Comparison of ENCODE assay signal across 22 cellular contexts in the genomic region with DNA sequence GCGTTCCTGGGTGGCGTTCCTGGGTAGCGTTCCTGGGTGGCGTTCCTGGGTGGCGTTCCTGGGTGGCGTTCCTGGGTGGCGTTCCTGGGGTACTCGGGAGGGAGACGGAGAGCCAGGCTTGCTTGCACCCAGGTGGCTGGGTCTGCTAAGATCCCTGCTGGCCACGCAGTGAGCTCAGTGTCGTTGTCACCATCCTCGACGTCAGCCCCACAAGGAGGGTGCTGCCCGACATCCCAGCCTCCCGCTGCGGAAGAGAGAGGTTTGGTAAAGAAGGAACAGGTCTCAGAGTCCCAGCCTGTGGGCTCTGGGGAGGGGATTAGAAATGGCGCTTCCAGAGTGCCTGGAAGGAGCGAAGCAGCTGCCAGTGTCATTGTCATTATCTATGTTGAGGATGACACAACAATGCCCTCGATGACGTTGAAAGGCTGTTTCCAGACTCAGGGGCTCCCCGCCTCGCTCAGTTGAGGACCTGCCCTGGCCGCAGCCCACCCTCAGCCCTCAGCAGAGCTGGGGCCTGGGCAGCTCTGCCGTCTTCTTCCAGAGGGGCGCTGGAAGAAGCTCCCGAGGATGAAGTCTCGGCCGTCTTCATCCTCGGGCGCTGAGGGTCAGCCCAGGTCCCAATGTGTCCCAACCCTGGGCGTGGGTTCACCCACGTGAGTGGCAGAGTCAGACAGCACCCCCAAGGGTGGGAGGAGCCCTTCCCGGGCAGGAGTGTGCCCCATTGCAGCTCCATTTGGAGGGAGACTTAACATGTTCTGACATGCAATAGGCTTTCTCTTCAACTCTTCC.
A peak's percentile ranks its signal among the peaks of the same experiment; 100 is the strongest.
DNase-seq lines count a peak whose midpoint lies in the region; ATAC-seq, FAIRE-seq and TF ChIP-seq lines count a peak whose summit lies in the region.
"Had no signal": no experiment of that assay in that cellular context is flagged by ENCODE, and none has a peak within 500 bp of the region (broad histone marks: within the 10 kb centered on the region; RNA-seq: fewer than 3 reads in every experiment).

No MANE protein-coding gene starts in this region.

- no peak overlapping the region for H3K9ac ChIP-seq in HepG2 (ENCODE audit: insufficient read depth, low read depth, low read length)

- CTCF ChIA-PET in HepG2 (lab: Yijun Ruan, JAX; ENCODE audit: low intra/inter-chr PET ratio, low total read pairs), result no interaction called here

- TF ChIP-seq POLR2A in right lobe of liver (IDR thresholded peaks at IDR 0.05) (no peak), HepG2 (IDR thresholded peaks at IDR 0.05; ENCODE audit: insufficient read depth in 1 of 2, low read depth in 2 of 2, low read length in 2 of 2) (no peak), spleen (IDR thresholded peaks at IDR 0.05) (no peak)

- H3K79me2 ChIP-seq in HepG2 (ENCODE audit: insufficient read depth, low read length), result no peaks in the 10 kb centered on the region

- TF ChIP-seq RAD21 in HepG2 (CRISPR knock-in tag; IDR thresholded peaks at IDR 0.05), result no peak

- H3K4me2 ChIP-seq in HepG2 (ENCODE audit: low read depth, low read length), result no peak overlapping the region
- H3K4me2 ChIP-seq: PC-9 had no signal

- no peak overlapping the region for H3K4me3 ChIP-seq in right lobe of liver
- H3K4me3 ChIP-seq in HepG2 (replicated peaks in 1 of 3; ENCODE audit: insufficient read depth in 1 of 3, low read depth in 2 of 3, low read length in 3 of 3), result no peak overlapping the region
- no peak overlapping the region for H3K4me3 ChIP-seq in spleen
- H3K4me3 ChIP-seq in WERI-Rb-1 (ENCODE audit: low read depth, low read length), result no peak overlapping the region
- H3K4me3 ChIP-seq: HAP-1, PC-9 had no signal

- TF ChIP-seq EP300 in HepG2 (IDR thresholded peaks at IDR 0.05; ENCODE audit: low read depth in 2 of 2, low read length in 2 of 2) (no peak), HepG2 (CRISPR knock-in tag; IDR thresholded peaks at IDR 0.05; ENCODE audit: borderline replicate concordance) (no peak)

- H3K27ac ChIP-seq in right lobe of liver (no peak overlapping the region), HepG2 (ENCODE audit: extremely low read length, insufficient read depth, low read length) (no peak overlapping the region), spleen (no peak overlapping the region), WERI-Rb-1 (no peak overlapping the region)
- H3K27ac ChIP-seq: PC-9 had no signal

- H2AFZ ChIP-seq in HepG2 (ENCODE audit: low read length), result no peak overlapping the region
- H2AFZ ChIP-seq: PC-9 had no signal

- DNase-seq in right lobe of liver, result peak in 2 of 3 donors; percentile 10 to 28
- DNase-seq in HepG2 (ENCODE audit: low spot score), result no peak
- peak; percentile 73 for DNase-seq in mesenteric fat pad (ENCODE audit: low spot score)
- DNase-seq in spleen, result peak; percentile 57
- DNase-seq in WERI-Rb-1, result no peak
- no peak for DNase-seq in stimulated activated CD4-positive, alpha-beta T cell treated with anti-CD3 and anti-CD28 coated beads, Interleukin-4, amount 100 ng/mL, for 24 hours
- DNase-seq: ACHN; CD8-positive, alpha-beta T cell; DMS79 treated with DMSO at 0.1 percent for 48 hours; GDM1; MV-4-11; NCI-H146; NCI-H2107; NCI-H345; NCI-H526 treated with DMSO at 0.1 percent for 48 hours; PC-9; Right ventricle myocardium superior had no signal

- intact Hi-C loops in right lobe of liver (cut with DNase I), result no loop called here
- intact Hi-C loops in HepG2 (cut with micrococcal nuclease; ENCODE audit: unreplicated experiment), result no loop called here
- intact Hi-C loops in spleen (cut with DNase I; ENCODE audit: low total_unique reads), result no loop called here

- H3K4me1 ChIP-seq in right lobe of liver (no peaks in the 10 kb centered on the region), HepG2 (ENCODE audit: insufficient read depth, low read length) (no peaks in the 10 kb centered on the region), spleen (no peaks in the 10 kb centered on the region)
- H3K4me1 ChIP-seq: HAP-1 had no signal

- no TSS peak for BruUV-seq in HepG2 (replicated peaks; lab: Mats Ljungman, UMichigan)

- H3K27me3 ChIP-seq in right lobe of liver (no peaks in the 10 kb centered on the region), HepG2 (ENCODE audit: control insufficient read depth in 1 of 2, insufficient read depth in 2 of 2, low read length in 2 of 2) (peaks cover 4 to 20% of the 10 kb centered on the region in 2 experiments; a peak in 4 of 5 replicates), spleen (replicated peaks in 1 of 7) (peaks cover 0 to 4% (median 0%) of the 10 kb centered on the region in 7 donors), WERI-Rb-1 (ENCODE audit: insufficient read depth, low read depth, severe bottlenecking) (no peaks in the 10 kb centered on the region)

- in situ Hi-C loops in HepG2 (cut with HindIII; ENCODE audit: extremely low pct_ligation_motif_present, low pct_unique_long_range_greater_than_20kb), result no loop called here

- POLR2A ChIA-PET in HepG2 (lab: Yijun Ruan, JAX), result no interaction called here

- WGBS in right lobe of liver (ENCODE audit: insufficient coverage, low coverage, low lambda C conversion rate, missing lambda C conversion rate), result 63% methylated on average over 8 of the region's 33 CpGs
- 48% methylated on average over 12 of the region's 33 CpGs for WGBS in HepG2 (ENCODE audit: low lambda C conversion rate)
- WGBS in spleen, 5 donors, result 83 to 92% (median 91%) methylated on average over 15 to 33 of the region's 33 CpGs

- FAIRE-seq in HepG2 (lab: Jason Lieb, UNC), result no peak
- FAIRE-seq: D721Med, GM12892, GM19239 had no signal

- TF ChIP-seq CTCF in right lobe of liver (IDR thresholded peaks at IDR 0.05) (no peak), HepG2 (CRISPR knock-in tag; IDR thresholded peaks at IDR 0.05) (no peak), spleen (IDR thresholded peaks at IDR 0.05 in 8 of 11, conservative IDR thresholded peaks at IDR 0.05 in 3 of 11) (no peak), WERI-Rb-1 (IDR thresholded peaks at IDR 0.05; ENCODE audit: low read depth, low read length) (no peak)

- no peak for ATAC-seq in right lobe of liver
- ATAC-seq in HepG2, result no peak
- ATAC-seq in HG03175 (IDR thresholded peaks at IDR 0.05; ENCODE audit: unreplicated experiment), result no peak
- ATAC-seq: CD8-positive, alpha-beta T cell had no signal

- H3K9me3 ChIP-seq in right lobe of liver, result no peaks in the 10 kb centered on the region
- no peaks in the 10 kb centered on the region for H3K9me3 ChIP-seq in HepG2 (ENCODE audit: low read length)
- H3K9me3 ChIP-seq in spleen, result no peaks in the 10 kb centered on the region
- H3K9me3 ChIP-seq in WERI-Rb-1 (ENCODE audit: severe bottlenecking), result no peaks in the 10 kb centered on the region
- H3K9me3 ChIP-seq: HAP-1 had no signal

- H3K36me3 ChIP-seq in right lobe of liver, result no peaks in the 10 kb centered on the region
- H3K36me3 ChIP-seq in HepG2 (replicated peaks in 1 of 2; ENCODE audit: control insufficient read depth in 1 of 2, insufficient read depth in 2 of 2, low read length in 2 of 2), result no peaks in the 10 kb centered on the region
- H3K36me3 ChIP-seq in spleen, result no peaks in the 10 kb centered on the region
- H3K36me3 ChIP-seq in WERI-Rb-1, result no peaks in the 10 kb centered on the region
- H3K36me3 ChIP-seq: HAP-1 had no signal

- H4K20me1 ChIP-seq in HepG2 (ENCODE audit: insufficient read depth, low read length), result no peaks in the 10 kb centered on the region

TF ChIP-seq in HepG2, 621 proteins besides CTCF, POLR2A, EP300 and RAD21:
- TF ChIP-seq, protein P1, sequence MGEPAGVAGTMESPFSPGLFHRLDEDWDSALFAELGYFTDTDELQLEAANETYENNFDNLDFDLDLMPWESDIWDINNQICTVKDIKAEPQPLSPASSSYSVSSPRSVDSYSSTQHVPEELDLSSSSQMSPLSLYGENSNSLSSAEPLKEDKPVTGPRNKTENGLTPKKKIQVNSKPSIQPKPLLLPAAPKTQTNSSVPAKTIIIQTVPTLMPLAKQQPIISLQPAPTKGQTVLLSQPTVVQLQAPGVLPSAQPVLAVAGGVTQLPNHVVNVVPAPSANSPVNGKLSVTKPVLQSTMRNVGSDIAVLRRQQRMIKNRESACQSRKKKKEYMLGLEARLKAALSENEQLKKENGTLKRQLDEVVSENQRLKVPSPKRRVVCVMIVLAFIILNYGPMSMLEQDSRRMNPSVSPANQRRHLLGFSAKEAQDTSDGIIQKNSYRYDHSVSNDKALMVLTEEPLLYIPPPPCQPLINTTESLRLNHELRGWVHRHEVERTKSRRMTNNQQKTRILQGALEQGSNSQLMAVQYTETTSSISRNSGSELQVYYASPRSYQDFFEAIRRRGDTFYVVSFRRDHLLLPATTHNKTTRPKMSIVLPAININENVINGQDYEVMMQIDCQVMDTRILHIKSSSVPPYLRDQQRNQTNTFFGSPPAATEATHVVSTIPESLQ (CRISPR knock-in tag; conservative IDR thresholded peaks at IDR 0.05), result no peak
- no peak for TF ChIP-seq ZNF501 (CRISPR knock-in tag; IDR thresholded peaks at IDR 0.05)
- TF ChIP-seq HMGA1 (CRISPR knock-in tag; conservative IDR thresholded peaks at IDR 0.05), result no peak
- no peak for TF ChIP-seq ZFP90 (CRISPR knock-in tag; IDR thresholded peaks at IDR 0.05; ENCODE audit: borderline replicate concordance)
- TF ChIP-seq GATAD1 (CRISPR knock-in tag; IDR thresholded peaks at IDR 0.05), result no peak
- TF ChIP-seq, protein P2, sequence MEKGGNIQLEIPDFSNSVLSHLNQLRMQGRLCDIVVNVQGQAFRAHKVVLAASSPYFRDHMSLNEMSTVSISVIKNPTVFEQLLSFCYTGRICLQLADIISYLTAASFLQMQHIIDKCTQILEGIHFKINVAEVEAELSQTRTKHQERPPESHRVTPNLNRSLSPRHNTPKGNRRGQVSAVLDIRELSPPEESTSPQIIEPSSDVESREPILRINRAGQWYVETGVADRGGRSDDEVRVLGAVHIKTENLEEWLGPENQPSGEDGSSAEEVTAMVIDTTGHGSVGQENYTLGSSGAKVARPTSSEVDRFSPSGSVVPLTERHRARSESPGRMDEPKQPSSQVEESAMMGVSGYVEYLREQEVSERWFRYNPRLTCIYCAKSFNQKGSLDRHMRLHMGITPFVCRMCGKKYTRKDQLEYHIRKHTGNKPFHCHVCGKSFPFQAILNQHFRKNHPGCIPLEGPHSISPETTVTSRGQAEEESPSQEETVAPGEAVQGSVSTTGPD (CRISPR knock-in tag; IDR thresholded peaks at IDR 0.05), result no peak
- TF ChIP-seq ZNF343 (CRISPR knock-in tag; IDR thresholded peaks at IDR 0.05), result no peak
- TF ChIP-seq RFX1 (IDR thresholded peaks at IDR 0.05), result no peak
- no peak for TF ChIP-seq SRF (IDR thresholded peaks at IDR 0.05; ENCODE audit: low read depth, low read length)
- TF ChIP-seq SMARCE1 (IDR thresholded peaks at IDR 0.05; ENCODE audit: borderline replicate concordance), result no peak
- TF ChIP-seq MYC (CRISPR knock-in tag; IDR thresholded peaks at IDR 0.05; ENCODE audit: borderline replicate concordance), result no peak
- TF ChIP-seq NR3C1 (CRISPR knock-in tag; IDR thresholded peaks at IDR 0.05), result no peak
TF ChIP-seq in HepG2: peak in this region for 0.

Comparison
In these comparisons a context has a peak if more than half of its experiments do, and no peak if none do; other contexts are left out.
1. DNase-seq: peak in right lobe of liver (2 of 3), mesenteric fat pad (single experiment) and spleen (single experiment); none in HepG2 (single experiment), WERI-Rb-1 (single experiment) and stimulated activated CD4-positive, alpha-beta T cell treated with anti-CD3 and anti-CD28 coated beads, Interleukin-4, amount 100 ng/mL, for 24 hours (single experiment).